8 cellular contexts compared by ENCODE assay signal in the genomic region with DNA sequence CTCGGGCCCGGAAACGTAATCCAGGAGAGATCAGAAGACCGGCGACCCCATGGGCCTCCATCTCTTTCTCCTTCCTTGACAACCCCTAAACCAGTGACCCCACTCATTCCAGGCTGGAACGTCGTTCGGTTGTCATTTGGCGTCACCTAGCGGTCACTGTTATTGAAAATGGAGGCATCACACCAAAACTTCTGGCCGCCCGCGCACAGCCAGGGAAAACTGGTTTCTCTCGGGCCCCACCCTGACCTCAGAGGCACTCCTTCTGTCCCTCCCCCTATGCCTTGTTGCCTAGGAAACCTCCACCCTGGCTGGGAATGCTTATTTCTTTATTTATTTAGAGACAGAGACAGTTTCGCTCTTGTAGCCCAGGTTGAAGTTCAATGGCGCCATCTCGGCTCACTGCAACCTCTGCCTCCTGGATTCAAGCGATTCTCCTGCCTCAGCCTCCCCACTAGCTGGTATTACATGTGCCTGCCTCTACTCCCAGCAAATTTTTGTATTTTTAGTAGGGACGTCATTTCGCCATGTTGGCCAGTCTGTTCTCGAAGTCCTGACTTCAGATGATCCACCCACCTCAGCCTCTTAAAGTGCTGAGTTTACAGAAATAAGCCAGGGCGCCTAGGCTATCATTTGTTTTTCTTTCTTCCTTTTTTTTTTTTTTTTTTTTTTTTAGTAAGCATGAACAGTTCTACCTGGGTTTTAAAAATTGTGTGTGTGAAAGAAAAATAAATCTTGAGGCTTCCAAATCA.
DNase-seq lines count a peak whose midpoint lies in the region; ATAC-seq and TF ChIP-seq lines count a peak whose summit lies in the region.
"Not testable (repeated sequence)": the region's sequence is repeated elsewhere in the genome, so short reads cannot be mapped to it uniquely, and the experiment has no call there.

No MANE protein-coding gene starts in this region.

- not testable (repeated sequence) for H3K4me1 Mint-ChIP-seq in activated T-cell treated with anti-CD3 and anti-CD28 coated beads, Interleukin-2, amount 50 U/mL, for 4 hours (ENCODE audit: low read depth)

- H3K4me3 ChIP-seq in DND-41 (ENCODE audit: low read depth in 1 of 2, low read length in 2 of 2), result not testable (repeated sequence)

- peak; percentile 68 for ATAC-seq in DND-41 (ENCODE audit: insufficient read depth, low read depth)
- peak; percentile 74 for ATAC-seq in GM19438 (IDR thresholded peaks at IDR 0.05; ENCODE audit: low read depth, unreplicated experiment)
- ATAC-seq in GM21786 (IDR thresholded peaks at IDR 0.05; ENCODE audit: unreplicated experiment), result peak; percentile 63
- peak; percentile 61 for ATAC-seq in HG03025 (IDR thresholded peaks at IDR 0.05; ENCODE audit: low FRiP score, unreplicated experiment)
- ATAC-seq in HG03469 (IDR thresholded peaks at IDR 0.05; ENCODE audit: unreplicated experiment), result peak; percentile 45
- peak; percentile 72 to 74 for ATAC-seq in activated T-cell treated with anti-CD3 and anti-CD28 coated beads, Interleukin-2, amount 50 U/mL, for 4 hours
- peak; percentile 75 for ATAC-seq in left ventricle myocardium superior
- ATAC-seq in sciatic nerve, result peak; percentile 73

- not testable (repeated sequence) for H3K4me3 Mint-ChIP-seq in activated T-cell treated with anti-CD3 and anti-CD28 coated beads, Interleukin-2, amount 50 U/mL, for 4 hours

- not testable (repeated sequence) for H3K4me1 ChIP-seq in DND-41 (ENCODE audit: insufficient read depth, low read length)

- not testable (repeated sequence) for H3K36me3 Mint-ChIP-seq in activated T-cell treated with anti-CD3 and anti-CD28 coated beads, Interleukin-2, amount 50 U/mL, for 4 hours (ENCODE audit: insufficient read depth)

- H3K27ac ChIP-seq in DND-41 (ENCODE audit: low read length), result not testable (repeated sequence)

- H4K20me1 ChIP-seq in DND-41 (ENCODE audit: insufficient read depth, low read length), result not testable (repeated sequence)

- H3K27me3 ChIP-seq in DND-41 (ENCODE audit: insufficient read depth, low read length, poor library complexity), result not testable (repeated sequence)

- H2AFZ ChIP-seq in DND-41 (ENCODE audit: low read depth, low read length), result not testable (repeated sequence)

- not testable (repeated sequence) for H3K9me3 ChIP-seq in DND-41 (ENCODE audit: insufficient read depth, low read length, severe bottlenecking)

- intact Hi-C loops in left ventricle myocardium superior (cut with micrococcal nuclease); sciatic nerve (cut with DNase I): not testable (repeated sequence)

- H3K9me3 Mint-ChIP-seq in activated T-cell treated with anti-CD3 and anti-CD28 coated beads, Interleukin-2, amount 50 U/mL, for 4 hours, result not testable (repeated sequence)

- not testable (repeated sequence) for H3K36me3 ChIP-seq in DND-41 (ENCODE audit: insufficient read depth, low read length)

- TF ChIP-seq CTCF in DND-41 (IDR thresholded peaks at IDR 0.05; ENCODE audit: borderline replicate concordance, extremely low read depth, low read length, poor library complexity, severe bottlenecking), result not testable (repeated sequence)

- not testable (repeated sequence) for H3K79me2 ChIP-seq in DND-41 (ENCODE audit: insufficient read depth, low read length)

- H3K9ac ChIP-seq in DND-41 (ENCODE audit: low read depth, low read length), result not testable (repeated sequence)

- H3K27me3 Mint-ChIP-seq in activated T-cell treated with anti-CD3 and anti-CD28 coated beads, Interleukin-2, amount 50 U/mL, for 4 hours (ENCODE audit: low read depth), result not testable (repeated sequence)

- H3K4me2 ChIP-seq in DND-41 (ENCODE audit: insufficient read depth, low read length), result not testable (repeated sequence)

- DNase-seq in DND-41; activated T-cell treated with anti-CD3 and anti-CD28 coated beads, Interleukin-2, amount 50 U/mL, for 4 hours; left ventricle myocardium superior; sciatic nerve (ENCODE audit: low spot score): not testable (repeated sequence)
